In genomic region chr2:9843229-9844035, GRCh38 we compare ENCODE assay signal across 8 cellular contexts. TPM values are rescaled to one million over a fixed set of nuclear protein-coding genes. Genes with fewer than 3 reads are reported as not detected.
DNase-seq lines count a peak whose midpoint lies in the region; ATAC-seq, FAIRE-seq and TF ChIP-seq lines count a peak whose summit lies in the region.

TSS of gene TAF1B (plus strand) at chr2:9843474. CDS start at chr2:9843542, 68 bp downstream.

- H3K9me3 ChIP-seq in kidney (ENCODE audit: control insufficient read depth in 1 of 2, low read length in 2 of 2) = no peaks in the 10 kb centered on the region

- ATAC-seq in GM19035 (IDR thresholded peaks at IDR 0.05; ENCODE audit: unreplicated experiment) (peak; percentile 75), HG03354 (IDR thresholded peaks at IDR 0.05; ENCODE audit: poor library complexity, severe bottlenecking, unreplicated experiment) (peak; percentile 91)
- ATAC-seq in central memory CD8-positive, alpha-beta T cell (replicated peaks; ENCODE audit: extremely low read depth, poor library complexity, severe bottlenecking) = peak; percentile 75

- no peak for TF ChIP-seq CTCF in kidney (IDR thresholded peaks at IDR 0.05; ENCODE audit: borderline replicate concordance, extremely low read depth, insufficient read depth)

- H3K4me1 ChIP-seq in kidney (ENCODE audit: control insufficient read depth in 1 of 2, insufficient read depth in 1 of 2, low read depth in 1 of 2, low read length in 2 of 2) = peaks cover 7 to 11% of the 10 kb centered on the region in 2 donors

- peak within 1 kb of the TSS; percentile 65 to 92 for H3K9ac ChIP-seq in kidney (ENCODE audit: low read length in 2 of 2)

- intact Hi-C loops in kidney (cut with DNase I) = no loop called here

- peak within 1 kb of the TSS; percentile 87 to 91 for H3K27ac ChIP-seq in kidney (ENCODE audit: low read depth in 2 of 2, low read length in 2 of 2)

- peak within 1 kb of the TSS; percentile 98 for H3K27ac Mint-ChIP-seq in central memory CD8-positive, alpha-beta T cell (ENCODE audit: low read depth)

- H3K4me3 ChIP-seq in kidney (ENCODE audit: low read length in 2 of 2) = peak within 1 kb of the TSS; percentile 72 to 95

- H3K4me3 Mint-ChIP-seq in central memory CD8-positive, alpha-beta T cell = peak within 1 kb of the TSS; percentile 98

- no peaks in the 10 kb centered on the region for H3K27me3 Mint-ChIP-seq in central memory CD8-positive, alpha-beta T cell

- H3K36me3 ChIP-seq in kidney (ENCODE audit: control insufficient read depth in 1 of 2, insufficient read depth in 2 of 2, low read length in 2 of 2) = peaks cover 3 to 7% of the 10 kb centered on the region in 2 donors

- peak; percentile 96 for DNase-seq in AG20443 (ENCODE audit: low spot score)
- DNase-seq in NCI-H446 (lab: John Stamatoyannopoulos, UW) = peak; percentile 92 to 97
- DNase-seq in activated CD4-positive, CD25-positive, alpha-beta regulatory T cell treated with anti-CD3 and anti-CD28 coated beads, Interleukin-2, amount 50 U/mL, for 16 hours (ENCODE audit: low read depth, low spot score) = peak; percentile 68
- peak; percentile 59 to 66 for DNase-seq in central memory CD8-positive, alpha-beta T cell (ENCODE audit: low spot score in 2 of 2)
- peak; percentile 94 for DNase-seq in kidney
- DNase-seq in stimulated activated CD4-positive, alpha-beta T cell treated with anti-CD3 and anti-CD28 coated beads, Interleukin-15, amount 100 ng/mL, for 24 hours = peak; percentile 94

- peaks cover 53% of the 10 kb centered on the region for H3K4me1 Mint-ChIP-seq in central memory CD8-positive, alpha-beta T cell

- H3K36me3 Mint-ChIP-seq in central memory CD8-positive, alpha-beta T cell (ENCODE audit: insufficient read depth) = peaks cover 23% of the 10 kb centered on the region

- no peak for FAIRE-seq in kidney (lab: Jason Lieb, UNC)

- no peaks in the 10 kb centered on the region for H3K9me3 Mint-ChIP-seq in central memory CD8-positive, alpha-beta T cell

RNA-seq across cellular contexts. Expression of gene TAF1B, which starts in this region (rescaled TPM):
- 27.7 TPM for total RNA-seq in kidney
- 8.8 TPM for polyA plus RNA-seq in kidney (ENCODE audit: insufficient read depth, low read depth, low replicate concordance)

Comparison
In these comparisons a context has a peak if more than half of its experiments do, and no peak if none do; other contexts are left out.
1. Peak in every context shown above with its lines: DNase-seq, ATAC-seq, H3K4me3 ChIP-seq and H3K27ac ChIP-seq.